24 cellular contexts compared by ENCODE assay signal in genomic region chr16:80976946-80977345, GRCh38. TPM values are rescaled to one million over a fixed set of nuclear protein-coding genes. Genes with fewer than 3 reads are reported as not detected.
DNase-seq lines count a peak whose midpoint lies in the region; ATAC-seq, FAIRE-seq and TF ChIP-seq lines count a peak whose summit lies in the region.
"Had no signal": no experiment of that assay in that cellular context is flagged by ENCODE, and none has a peak within 500 bp of the region (broad histone marks: within the 10 kb centered on the region; RNA-seq: fewer than 3 reads in every experiment).

No MANE protein-coding gene starts in this region.

- no peak overlapping the region for H2BK15ac ChIP-seq in IMR-90 (ENCODE audit: low read depth, low read length)

- WGBS in IMR-90 (ENCODE audit: extremely low coverage in 2 of 2, insufficient read length in 1 of 2), 2 experiments: 80% methylated on average over 1 of the region's 1 CpG; no CpG with 5 or more reads in 1 of the 2 experiments

- H3K14ac ChIP-seq in IMR-90 (replicated peaks; ENCODE audit: low read depth, low read length): no peak overlapping the region

- H3K79me1 ChIP-seq in IMR-90 (ENCODE audit: low read depth in 1 of 2, low read length in 2 of 2): peaks cover 17 to 18% of the 10 kb centered on the region in 2 experiments

- POLR2A ChIA-PET in IMR-90 (lab: Charles Lee; ENCODE audit: unreplicated experiment): no interaction called here

- H4K8ac ChIP-seq in IMR-90 (ENCODE audit: low read depth in 2 of 2, low read length in 2 of 2): no peak overlapping the region

- no peak overlapping the region for H3K56ac ChIP-seq in IMR-90 (ENCODE audit: extremely low read depth, insufficient read depth, low read length)

- no peak overlapping the region for H4K5ac ChIP-seq in IMR-90 (ENCODE audit: low read depth, low read length)

- H2AK5ac ChIP-seq in IMR-90 (ENCODE audit: low read depth, low read length): no peak overlapping the region

- no peak overlapping the region for H2AK9ac ChIP-seq in IMR-90 (replicated peaks; ENCODE audit: low read depth, low read length, poor library complexity)

- TF ChIP-seq CTCF in IMR-90 (conservative IDR thresholded peaks at IDR 0.05; ENCODE audit: low read depth, low read length): no peak

- H3K4me2 ChIP-seq in IMR-90 (ENCODE audit: low read depth, low read length): no peak overlapping the region
- H3K4me2 ChIP-seq: BLaER1 treated with 17β-estradiol and CSF1 and Interleukin-3, amounts not matched to agents 10 nM and 100 nM; KMS-11 had no signal

- intact Hi-C loops in IMR-90 (cut with micrococcal nuclease): no loop called here

- H3K27me3 ChIP-seq in IMR-90 (ENCODE audit: control insufficient read depth, insufficient read depth, low read length) (no peaks in the 10 kb centered on the region), MG63 (no peaks in the 10 kb centered on the region)
- H3K27me3 ChIP-seq: BLaER1 treated with 17β-estradiol and CSF1 and Interleukin-3, amounts not matched to agents 10 nM and 100 nM had no signal

- no peak overlapping the region for H3K18ac ChIP-seq in IMR-90 (ENCODE audit: low read depth, low read length)

- no peak for TF ChIP-seq POLR2A in IMR-90 (IDR thresholded peaks at IDR 0.05; ENCODE audit: low read depth, low read length)

- in situ Hi-C loops in IMR-90 (cut with MboI; ENCODE audit: low sequenced_read_pairs): no loop called here

- ATAC-seq in IMR-90 (ENCODE audit: low read depth) (peak; percentile 27; the same call in 1 of the 2 replicates), HG03460 (IDR thresholded peaks at IDR 0.05; ENCODE audit: unreplicated experiment) (no peak)

- no peak overlapping the region for H2BK5ac ChIP-seq in IMR-90 (ENCODE audit: low read depth, low read length, poor library complexity, severe bottlenecking)

- H3K9me3 ChIP-seq in IMR-90 (ENCODE audit: control insufficient read depth, insufficient read depth, low read length) (no peaks in the 10 kb centered on the region), MG63 (no peaks in the 10 kb centered on the region)
- H3K9me3 ChIP-seq: BLaER1 treated with 17β-estradiol and CSF1 and Interleukin-3, amounts not matched to agents 10 nM and 100 nM; Caco-2 had no signal

- no peak for TF ChIP-seq RAD21 in IMR-90 (IDR thresholded peaks at IDR 0.05; ENCODE audit: low read length)

- no TSS peak for BruUV-seq in IMR-90 (replicated peaks; lab: Mats Ljungman, UMichigan)

- CTCF ChIA-PET in IMR-90 (lab: Yijun Ruan, JAX): no interaction called here

- dilution Hi-C loops in IMR-90 (cut with HindIII; ENCODE audit: low sequenced_read_pairs, unreplicated experiment): no loop called here

- H3K9me1 ChIP-seq in IMR-90 (ENCODE audit: insufficient read depth, low read length): peaks cover 6% of the 10 kb centered on the region; the same call in 1 of the 2 replicates

- no peak for FAIRE-seq in RCC 7860 (lab: Jason Lieb, UNC)
- FAIRE-seq: GM12891 had no signal

- no peaks in the 10 kb centered on the region for H3K4me1 ChIP-seq in IMR-90 (ENCODE audit: control insufficient read depth, insufficient read depth, low read length)
- H3K4me1 ChIP-seq: BLaER1 treated with 17β-estradiol and CSF1 and Interleukin-3, amounts not matched to agents 10 nM and 100 nM; Caco-2 had no signal

- no peak overlapping the region for H2AFZ ChIP-seq in IMR-90 (replicated peaks; ENCODE audit: low read length, poor library complexity)
- H2AFZ ChIP-seq: GM23248 had no signal

- no peak overlapping the region for H3K4ac ChIP-seq in IMR-90 (ENCODE audit: low read depth, low read length)

- DNase-seq in ELR (ENCODE audit: low read depth) (peak; percentile 37), IMR-90 (peak; percentile 40), amniotic epithelial cell (ENCODE audit: low read depth) (peak; percentile 73), iris pigment epithelial cell (ENCODE audit: low read depth) (peak; percentile 53), RCC 7860 (ENCODE audit: low spot score) (no peak), MG63 (no peak)
- DNase-seq: ACHN; Caco-2; CD4-positive, alpha-beta memory T cell; DMS 273 treated with DMSO at 0.1 percent for 48 hours; DND-41; GM23248; H9; NCI-H1417; NCI-H1694 treated with DMSO at 0.1 percent for 48 hours; NCI-H446 treated with DMSO at 0.1 percent for 48 hours; NCI-H526 treated with DMSO at 0.1 percent for 48 hours; OCI-M1; Right ventricle myocardium superior had no signal

- H3K4me3 ChIP-seq in IMR-90 (ENCODE audit: insufficient read depth, low read depth, low read length) (no peak overlapping the region), MG63 (no peak overlapping the region)
- H3K4me3 ChIP-seq: BLaER1 treated with 17β-estradiol and CSF1 and Interleukin-3, amounts not matched to agents 10 nM and 100 nM; GM23248 had no signal

- no peak overlapping the region for H3K9ac ChIP-seq in IMR-90 (ENCODE audit: low read depth, low read length)
- H3K9ac ChIP-seq: BLaER1 treated with 17β-estradiol and CSF1 and Interleukin-3, amounts not matched to agents 10 nM and 100 nM; GM23248; KMS-11 had no signal

- no peak overlapping the region for H3K23ac ChIP-seq in IMR-90 (ENCODE audit: low read depth, low read length)

- no peak overlapping the region for H3K27ac ChIP-seq in IMR-90 (ENCODE audit: insufficient read depth, low read length)
- H3K27ac ChIP-seq: BLaER1 treated with 17β-estradiol and CSF1 and Interleukin-3, amounts not matched to agents 10 nM and 100 nM; GM23248; HL-60; KMS-11 had no signal

- H3K36me3 ChIP-seq in IMR-90 (ENCODE audit: control insufficient read depth, insufficient read depth, low read length) (peaks cover 8% of the 10 kb centered on the region), MG63 (no peaks in the 10 kb centered on the region)

- H2BK20ac ChIP-seq in IMR-90 (ENCODE audit: low read depth, low read length): no peak overlapping the region

- no peaks in the 10 kb centered on the region; the same call in 1 of the 2 replicates for H4K20me1 ChIP-seq in IMR-90 (ENCODE audit: insufficient read depth, low read length)
- H4K20me1 ChIP-seq: BLaER1 treated with 17β-estradiol and CSF1 and Interleukin-3, amounts not matched to agents 10 nM and 100 nM had no signal

- H4K91ac ChIP-seq in IMR-90 (ENCODE audit: insufficient read depth, low read depth, low read length): no peak overlapping the region

- no peak overlapping the region for H2BK120ac ChIP-seq in IMR-90 (ENCODE audit: low read depth, low read length)

TF ChIP-seq in IMR-90, 13 proteins besides CTCF, POLR2A, EP300 and RAD21:
- no peak for TF ChIP-seq SMC3 (IDR thresholded peaks at IDR 0.05; ENCODE audit: low read depth, low read length)
- TF ChIP-seq CEBPB (IDR thresholded peaks at IDR 0.05; ENCODE audit: low read depth, low read length): peak; percentile 27; the same call in 1 of the 2 replicates
- no peak for TF ChIP-seq MAFK (IDR thresholded peaks at IDR 0.05; ENCODE audit: low read depth, low read length)
TF ChIP-seq in IMR-90: peak in this region for 1.

RNA-seq across cellular contexts. Expression of gene CMC2, which starts 29.7 kb away (rescaled TPM):
- total RNA-seq in IMR-90 (2012; rRNA removed): 57.0 and 81.4 TPM in 2 replicates
- polyA plus RNA-seq in IMR-90 (2012; rRNA removed): 104 and 108 TPM in 2 replicates
- 75.5 and 109 TPM in 2 replicates for polyA plus RNA-seq in IMR-90 (2012; cell fraction: cytosol; rRNA removed)
- polyA plus RNA-seq in IMR-90 (2012; cell fraction: nucleus; rRNA removed; ENCODE audit: low replicate concordance): 19.9 and 36.3 TPM in 2 replicates
- total RNA-seq in MG63 (2014; rRNA removed; shearing (Covaris generic); ENCODE audit: low replicate concordance): 69.6 and 184 TPM in 2 replicates

RNA-seq across cellular contexts. Expression of gene CENPN, which starts 30.1 kb away (rescaled TPM):
- total RNA-seq in IMR-90 (2012; rRNA removed): 22.8 and 34.4 TPM in 2 replicates
- polyA plus RNA-seq in IMR-90 (2012; rRNA removed): 20.5 and 37.4 TPM in 2 replicates
- polyA plus RNA-seq in IMR-90 (2012; cell fraction: cytosol; rRNA removed): 3.3 and 7.3 TPM in 2 replicates
- 4.6 and 6.2 TPM in 2 replicates for polyA plus RNA-seq in IMR-90 (2012; cell fraction: nucleus; rRNA removed; ENCODE audit: low replicate concordance)
- 68.7 and 88.9 TPM in 2 replicates for total RNA-seq in MG63 (2014; rRNA removed; shearing (Covaris generic); ENCODE audit: low replicate concordance)

RNA-seq across cellular contexts. Expression of gene ATMIN, which starts 58.7 kb away (rescaled TPM):
- total RNA-seq in IMR-90 (2012; rRNA removed): 38.9 and 45.9 TPM in 2 replicates
- 13.5 and 15.8 TPM in 2 replicates for polyA plus RNA-seq in IMR-90 (2012; rRNA removed)
- 5.0 and 5.6 TPM in 2 replicates for polyA plus RNA-seq in IMR-90 (2012; cell fraction: cytosol; rRNA removed)
- polyA plus RNA-seq in IMR-90 (2012; cell fraction: nucleus; rRNA removed; ENCODE audit: low replicate concordance): 1.9 and 13.6 TPM in 2 replicates
- 15.1 and 27.0 TPM in 2 replicates for total RNA-seq in MG63 (2014; rRNA removed; shearing (Covaris generic); ENCODE audit: low replicate concordance)

Comparison
In these comparisons a context has a peak if more than half of its experiments do, and no peak if none do; other contexts are left out.
1. DNase-seq: peak in ELR (single experiment), IMR-90 (single experiment), amniotic epithelial cell (single experiment) and iris pigment epithelial cell (single experiment); none in RCC 7860 (single experiment) and MG63 (single experiment).